In the genomic region with DNA sequence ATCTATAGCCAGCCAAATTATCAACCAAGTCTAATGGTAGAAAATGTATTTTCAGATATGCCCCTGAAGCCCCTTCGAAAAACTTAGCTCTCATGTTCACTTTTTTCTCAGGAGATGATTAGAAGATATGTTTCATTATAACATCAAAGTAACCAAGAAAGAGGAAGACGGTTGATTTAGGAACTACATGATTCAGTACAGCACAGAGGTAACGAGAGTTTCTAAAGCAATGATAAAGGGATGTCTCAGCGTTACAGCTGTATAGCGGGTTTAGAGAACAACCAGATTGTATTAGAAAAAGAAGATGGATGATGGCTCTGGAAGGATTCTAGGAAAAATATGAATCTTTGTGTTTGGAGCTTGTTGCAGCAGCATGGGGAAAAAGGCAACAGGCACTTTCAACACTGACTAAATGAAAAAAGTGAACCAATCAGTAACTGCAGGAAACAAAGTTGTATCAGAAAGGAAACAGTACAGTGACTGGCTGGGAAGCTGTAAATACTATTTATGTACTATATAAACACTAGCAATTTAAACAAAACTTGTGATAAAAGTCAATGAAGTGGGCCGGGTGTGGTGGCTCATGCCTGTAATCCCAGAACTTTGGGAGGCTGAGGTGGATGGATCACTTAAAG, we compare ENCODE assay signal across 12 cellular contexts. TPM values are rescaled to one million over a fixed set of nuclear protein-coding genes. Genes with fewer than 3 reads are reported as not detected.
DNase-seq lines count a peak whose midpoint lies in the region; ATAC-seq and TF ChIP-seq lines count a peak whose summit lies in the region.
"Had no signal": no experiment of that assay in that cellular context is flagged by ENCODE, and none has a peak within 500 bp of the region (broad histone marks: within the 10 kb centered on the region; RNA-seq: fewer than 3 reads in every experiment).

No MANE protein-coding gene starts in this region.

- H3K4me1 ChIP-seq in A673 (ENCODE audit: insufficient read depth, low read length, poor library complexity, severe bottlenecking) (no peaks in the 10 kb centered on the region), MM.1S (ENCODE audit: low read length) (no peaks in the 10 kb centered on the region)
- H3K4me1 ChIP-seq: suprapubic skin had no signal

- no TSS peak for BruUV-seq in A673 (replicated peaks; lab: Mats Ljungman, UMichigan)

- H3K79me2 ChIP-seq in MM.1S (ENCODE audit: low read length) = peaks cover 42% of the 10 kb centered on the region

- H3K36me3 ChIP-seq in A673 (ENCODE audit: insufficient read depth, low read length, poor library complexity, severe bottlenecking) (no peaks in the 10 kb centered on the region), MM.1S (replicated peaks; ENCODE audit: insufficient read depth, low read length) (no peaks in the 10 kb centered on the region)
- H3K36me3 ChIP-seq: suprapubic skin had no signal

- CTCF ChIA-PET in GM10248 (lab: Yijun Ruan, JAX) = no interaction called here
- CTCF ChIA-PET in A673 (lab: Charles Lee) = no interaction called here

- H3K9me2 ChIP-seq in MM.1S (replicated peaks; ENCODE audit: insufficient read depth, low read length) = no peaks in the 10 kb centered on the region

- intact Hi-C loops in A673 (cut with micrococcal nuclease; ENCODE audit: unreplicated experiment) = no loop called here

- no peaks in the 10 kb centered on the region for H4K20me1 ChIP-seq in MM.1S (ENCODE audit: insufficient read depth, low read length)

- no peak overlapping the region for H3K9ac ChIP-seq in MM.1S (ENCODE audit: low read length)

- no peaks in the 10 kb centered on the region for H3K9me3 ChIP-seq in A673 (ENCODE audit: low read depth, low read length, poor library complexity, severe bottlenecking)
- H3K9me3 ChIP-seq in MM.1S (replicated peaks; ENCODE audit: insufficient read depth, low read length) = no peaks in the 10 kb centered on the region
- H3K9me3 ChIP-seq: suprapubic skin had no signal

- POLR2A ChIA-PET in GM10248 (lab: Yijun Ruan, JAX) (no interaction called here), A673 (lab: Charles Lee; ENCODE audit: low non-redundant PET) (no interaction called here)
- POLR2A ChIA-PET in activated naive CD8-positive, alpha-beta T cell treated with anti-CD3 and anti-CD28 coated beads, Interleukin-2, amount 10 ng/mL, durations not matched to agents 7 days and 5 days (lab: Charles Lee) = no interaction called here

- H3K27me3 Mint-ChIP-seq in activated naive CD8-positive, alpha-beta T cell treated with anti-CD3 and anti-CD28 coated beads, Interleukin-2, amount 10 ng/mL, durations not matched to agents 7 days and 5 days = no peaks in the 10 kb centered on the region

- TF ChIP-seq CTCF in GM10248 (IDR thresholded peaks at IDR 0.05; ENCODE audit: control extremely low read depth, extremely low read depth, low read depth, missing control alignments) (no peak), A673 (conservative IDR thresholded peaks at IDR 0.05; ENCODE audit: low read depth, low read length) (no peak), MM.1S (IDR thresholded peaks at IDR 0.05; ENCODE audit: low read length) (no peak)

- peak; percentile 80 for ATAC-seq in GM21360 (IDR thresholded peaks at IDR 0.05; ENCODE audit: unreplicated experiment)
- peak; percentile 83 for ATAC-seq in HG03442 (IDR thresholded peaks at IDR 0.05; ENCODE audit: unreplicated experiment)
- peak; percentile 77 for ATAC-seq in activated naive CD8-positive, alpha-beta T cell treated with anti-CD3 and anti-CD28 coated beads, Interleukin-2, amount 10 ng/mL, durations not matched to agents 7 days and 5 days (ENCODE audit: low read depth)

- H3K27ac ChIP-seq in A673 (ENCODE audit: low read depth, low read length, poor library complexity, severe bottlenecking) = no peak overlapping the region
- H3K27ac ChIP-seq in MM.1S (ENCODE audit: low read length) = no peak overlapping the region
- H3K27ac ChIP-seq: coronary artery, suprapubic skin had no signal

- DNase-seq in GM10248 (ENCODE audit: extremely low spot score) (peak; percentile 56), A673 (ENCODE audit: low spot score) (no peak), retina (no peak), MM.1S (no peak), NK-92 (lab: John Stamatoyannopoulos, UW; ENCODE audit: unreplicated experiment) (no peak)
- DNase-seq in activated naive CD8-positive, alpha-beta T cell treated with anti-CD3 and anti-CD28 coated beads, Interleukin-2, amount 10 ng/mL, durations not matched to agents 7 days and 5 days = no peak
- DNase-seq: NCI-H524 treated with DMSO at 0.1 percent for 48 hours had no signal

- H3K4me2 ChIP-seq in MM.1S (ENCODE audit: low read depth, low read length) = no peak overlapping the region
- H3K4me2 ChIP-seq: smooth muscle cell had no signal

- H3K4me3 ChIP-seq in A673 (ENCODE audit: low read depth, low read length, poor library complexity, severe bottlenecking) (no peak overlapping the region), MM.1S (ENCODE audit: low read length) (no peak overlapping the region)
- H3K4me3 ChIP-seq: coronary artery, smooth muscle cell, suprapubic skin had no signal

- no peak overlapping the region for H2AFZ ChIP-seq in MM.1S (ENCODE audit: low read length)

- H3K27me3 ChIP-seq in A673 (replicated peaks; ENCODE audit: insufficient read depth, low read depth, low read length, poor library complexity) = no peaks in the 10 kb centered on the region
- H3K27me3 ChIP-seq in MM.1S (replicated peaks; ENCODE audit: insufficient read depth, low read length) = no peaks in the 10 kb centered on the region
- H3K27me3 ChIP-seq: suprapubic skin had no signal

- peaks cover 12% of the 10 kb centered on the region for H3K4me1 Mint-ChIP-seq in activated naive CD8-positive, alpha-beta T cell treated with anti-CD3 and anti-CD28 coated beads, Interleukin-2, amount 10 ng/mL, durations not matched to agents 7 days and 5 days

- no peaks in the 10 kb centered on the region for H3F3A ChIP-seq in MM.1S (ENCODE audit: insufficient read depth, low read length)

- peaks cover 5% of the 10 kb centered on the region for H3K36me3 Mint-ChIP-seq in activated naive CD8-positive, alpha-beta T cell treated with anti-CD3 and anti-CD28 coated beads, Interleukin-2, amount 10 ng/mL, durations not matched to agents 7 days and 5 days

- H3K9me3 Mint-ChIP-seq in activated naive CD8-positive, alpha-beta T cell treated with anti-CD3 and anti-CD28 coated beads, Interleukin-2, amount 10 ng/mL, durations not matched to agents 7 days and 5 days = no peaks in the 10 kb centered on the region

- peak overlapping the region; percentile 71 for H3K27ac Mint-ChIP-seq in activated naive CD8-positive, alpha-beta T cell treated with anti-CD3 and anti-CD28 coated beads, Interleukin-2, amount 10 ng/mL, durations not matched to agents 7 days and 5 days

- H3K4me3 Mint-ChIP-seq in activated naive CD8-positive, alpha-beta T cell treated with anti-CD3 and anti-CD28 coated beads, Interleukin-2, amount 10 ng/mL, durations not matched to agents 7 days and 5 days = peak overlapping the region; percentile 59

RNA-seq across cellular contexts. Expression of gene MBTD1, which starts 21.5 kb away (rescaled TPM):
- total RNA-seq in activated naive CD8-positive, alpha-beta T cell treated with anti-CD3 and anti-CD28 coated beads, Interleukin-2, amount 10 ng/mL, durations not matched to agents 7 days and 5 days = 10 to 100 TPM; 15.3 to 15.6 TPM
- 18.7 and 23.2 TPM in 2 replicates for total RNA-seq in A673 (2021)

RNA-seq across cellular contexts. Expression of gene UTP18, which starts 22.0 kb away (rescaled TPM):
- total RNA-seq in activated naive CD8-positive, alpha-beta T cell treated with anti-CD3 and anti-CD28 coated beads, Interleukin-2, amount 10 ng/mL, durations not matched to agents 7 days and 5 days = 10 to 100 TPM; 36.7 to 41.0 TPM
- 96.5 and 107 TPM in 2 replicates for total RNA-seq in A673 (2021)
